ENCODE assay signal across 11 cellular contexts in genomic region chr19:3504723-3505122, GRCh38.
DNase-seq lines count a peak whose midpoint lies in the region; ATAC-seq and TF ChIP-seq lines count a peak whose summit lies in the region.
"Had no signal": no experiment of that assay in that cellular context is flagged by ENCODE, and none has a peak within 500 bp of the region (broad histone marks: within the 10 kb centered on the region; RNA-seq: fewer than 3 reads in every experiment).

No MANE protein-coding gene starts in this region.

- peak overlapping the region; percentile 83 for H3K9ac ChIP-seq in OCI-LY3 (ENCODE audit: low read length)

- H3K4me1 ChIP-seq in OCI-LY3 (ENCODE audit: low read length) = peaks cover 19% of the 10 kb centered on the region

- no peaks in the 10 kb centered on the region for H3K9me3 Mint-ChIP-seq in activated T-cell treated with anti-CD3 and anti-CD28 coated beads, Interleukin-2, amount 50 U/mL, for 24 hours
- no peaks in the 10 kb centered on the region for H3K9me3 Mint-ChIP-seq in effector memory CD8-positive, alpha-beta T cell
- peaks cover 3% of the 10 kb centered on the region for H3K9me3 Mint-ChIP-seq in stimulated activated effector memory CD8-positive, alpha-beta T cell treated with anti-CD3 and anti-CD28 coated beads, Interleukin-12 subunit alpha, Interleukin-12 subunit beta, amount 100 ng/mL, for 72 hours

- H3K4me2 ChIP-seq in OCI-LY3 (ENCODE audit: low read length) = peak overlapping the region; percentile 85

- no peak overlapping the region for H3K27ac ChIP-seq in OCI-LY3 (ENCODE audit: low read length)

- H3K4me3 ChIP-seq in OCI-LY3 (ENCODE audit: low read length) = peak overlapping the region; percentile 79

- peaks cover 34% of the 10 kb centered on the region for H3K36me3 Mint-ChIP-seq in activated T-cell treated with anti-CD3 and anti-CD28 coated beads, Interleukin-2, amount 50 U/mL, for 24 hours (ENCODE audit: low read depth)
- peaks cover 45% of the 10 kb centered on the region for H3K36me3 Mint-ChIP-seq in effector memory CD8-positive, alpha-beta T cell (ENCODE audit: insufficient read depth)
- peaks cover 49% of the 10 kb centered on the region for H3K36me3 Mint-ChIP-seq in stimulated activated effector memory CD8-positive, alpha-beta T cell treated with anti-CD3 and anti-CD28 coated beads, Interleukin-12 subunit alpha, Interleukin-12 subunit beta, amount 100 ng/mL, for 72 hours

- peak overlapping the region; percentile 82 for H3K4me3 Mint-ChIP-seq in activated T-cell treated with anti-CD3 and anti-CD28 coated beads, Interleukin-2, amount 50 U/mL, for 24 hours
- peak overlapping the region; percentile 94 to 95 for H3K4me3 Mint-ChIP-seq in effector memory CD8-positive, alpha-beta T cell
- H3K4me3 Mint-ChIP-seq in stimulated activated effector memory CD8-positive, alpha-beta T cell treated with anti-CD3 and anti-CD28 coated beads, Interleukin-12 subunit alpha, Interleukin-12 subunit beta, amount 100 ng/mL, for 72 hours = peak overlapping the region; percentile 93

- ATAC-seq in effector memory CD8-positive, alpha-beta T cell (replicated peaks) = no peak
- no peak for ATAC-seq in stimulated activated effector memory CD8-positive, alpha-beta T cell treated with anti-CD3 and anti-CD28 coated beads, Interleukin-12 subunit alpha, Interleukin-12 subunit beta, amount 100 ng/mL, for 72 hours
- no peak for ATAC-seq in HG03159 (IDR thresholded peaks at IDR 0.05; ENCODE audit: unreplicated experiment)
- no peak for ATAC-seq in GM19452 (IDR thresholded peaks at IDR 0.05; ENCODE audit: unreplicated experiment)
- ATAC-seq: body of pancreas had no signal

- no peaks in the 10 kb centered on the region for H3K27me3 ChIP-seq in OCI-LY3 (ENCODE audit: low read depth, low read length)
- H3K27me3 ChIP-seq: body of pancreas had no signal

- no peak overlapping the region for H2AFZ ChIP-seq in OCI-LY3 (ENCODE audit: low read depth, low read length)

- H3K36me3 ChIP-seq in OCI-LY3 (replicated peaks; ENCODE audit: low read depth, low read length) = peaks cover 15% of the 10 kb centered on the region

- no peaks in the 10 kb centered on the region for H3K9me3 ChIP-seq in OCI-LY3 (ENCODE audit: insufficient read depth, low read length)
- H3K9me3 ChIP-seq: body of pancreas had no signal

- TF ChIP-seq CTCF in OCI-LY3 (IDR thresholded peaks at IDR 0.05; ENCODE audit: low read depth, low read length) (no peak), GM13977 (IDR thresholded peaks at IDR 0.05; ENCODE audit: extremely low read depth, insufficient read depth, missing control alignments) (no peak)

- no peak for DNase-seq in activated T-cell treated with anti-CD3 and anti-CD28 coated beads, Interleukin-2, amount 50 U/mL, for 24 hours
- no peak for DNase-seq in activated T-cell treated with anti-CD3 and anti-CD28 coated beads for 4 hours
- no peak for DNase-seq in effector memory CD8-positive, alpha-beta T cell
- DNase-seq in stimulated activated effector memory CD8-positive, alpha-beta T cell treated with anti-CD3 and anti-CD28 coated beads, Interleukin-12 subunit alpha, Interleukin-12 subunit beta, amount 100 ng/mL, for 72 hours (ENCODE audit: low spot score in 2 of 2) = no peak
- no peak for DNase-seq in GM13977 (ENCODE audit: low spot score)
- DNase-seq: activated CD4-positive, CD25-positive, alpha-beta regulatory T cell; body of pancreas; small intestine had no signal

- H3K27ac Mint-ChIP-seq in activated T-cell treated with anti-CD3 and anti-CD28 coated beads, Interleukin-2, amount 50 U/mL, for 24 hours = peak overlapping the region; percentile 92
- H3K27ac Mint-ChIP-seq in effector memory CD8-positive, alpha-beta T cell = peak overlapping the region; percentile 99
- H3K27ac Mint-ChIP-seq in stimulated activated effector memory CD8-positive, alpha-beta T cell treated with anti-CD3 and anti-CD28 coated beads, Interleukin-12 subunit alpha, Interleukin-12 subunit beta, amount 100 ng/mL, for 72 hours = peak overlapping the region; percentile 94

- H3K27me3 Mint-ChIP-seq in activated T-cell treated with anti-CD3 and anti-CD28 coated beads, Interleukin-2, amount 50 U/mL, for 24 hours = no peaks in the 10 kb centered on the region
- H3K27me3 Mint-ChIP-seq in effector memory CD8-positive, alpha-beta T cell = no peaks in the 10 kb centered on the region

- H4K20me1 ChIP-seq in OCI-LY3 (ENCODE audit: insufficient read depth, low read length) = peaks cover 14% of the 10 kb centered on the region; the same call in 1 of the 2 replicates

- H3K4me1 Mint-ChIP-seq in activated T-cell treated with anti-CD3 and anti-CD28 coated beads, Interleukin-2, amount 50 U/mL, for 24 hours (ENCODE audit: low read depth) = peaks cover 45% of the 10 kb centered on the region
- H3K4me1 Mint-ChIP-seq in effector memory CD8-positive, alpha-beta T cell (ENCODE audit: low read depth in 2 of 2) = peaks cover 44 to 45% of the 10 kb centered on the region in 2 donors
- H3K4me1 Mint-ChIP-seq in stimulated activated effector memory CD8-positive, alpha-beta T cell treated with anti-CD3 and anti-CD28 coated beads, Interleukin-12 subunit alpha, Interleukin-12 subunit beta, amount 100 ng/mL, for 72 hours = peaks cover 53% of the 10 kb centered on the region

- peaks cover 43% of the 10 kb centered on the region for H3K79me2 ChIP-seq in OCI-LY3 (ENCODE audit: low read length)

- in situ Hi-C loops in GM13977 (cut with MboI; ENCODE audit: low pct_unique_long_range_greater_than_20kb, low sequenced_read_pairs, unreplicated experiment) = no loop called here
